Comparison of ENCODE assay signal across 16 cellular contexts in genomic region chr1:214429951-214430742, GRCh38.
DNase-seq lines count a peak whose midpoint lies in the region; ATAC-seq and TF ChIP-seq lines count a peak whose summit lies in the region.
"Had no signal": no experiment of that assay in that cellular context is flagged by ENCODE, and none has a peak within 500 bp of the region (broad histone marks: within the 10 kb centered on the region; RNA-seq: fewer than 3 reads in every experiment).

No MANE protein-coding gene starts in this region.

- H3K4me1 Mint-ChIP-seq in chondrocyte (ENCODE audit: low read depth) (peaks cover 69% of the 10 kb centered on the region), nephron progenitor cell (peaks cover 8% of the 10 kb centered on the region)

- no peaks in the 10 kb centered on the region for H3K27me3 Mint-ChIP-seq in chondrocyte (ENCODE audit: low read depth)
- no peaks in the 10 kb centered on the region for H3K27me3 Mint-ChIP-seq in nephron progenitor cell (ENCODE audit: low read depth, poor library complexity)

- in situ Hi-C loops in ACHN (cut with HindIII; ENCODE audit: low pct_ligation_motif_present, low pct_unique_long_range_greater_than_20kb, low sequenced_read_pairs), result no loop called here

- no peak for ATAC-seq in GM21825 (IDR thresholded peaks at IDR 0.05; ENCODE audit: unreplicated experiment)
- ATAC-seq in GM18520 (IDR thresholded peaks at IDR 0.05; ENCODE audit: unreplicated experiment), result no peak
- ATAC-seq: activated naive CD4-positive, alpha-beta T cell treated with anti-CD3 and anti-CD28 coated beads, Interleukin-2, amount 50 U/mL, for 72 hours had no signal

- DNase-seq in EH (ENCODE audit: low read depth) (peak; percentile 80), LHCN-M2 (ENCODE audit: low read depth) (peak; percentile 41), chondrocyte (ENCODE audit: low spot score) (no peak), nephron progenitor cell (no peak), 8988T (no peak), ACHN (no peak)
- DNase-seq: endodermal cell, H7, NCI-H1092, NCI-H2029, RPMI8226, T1000, upper lobe of left lung had no signal

- H3K9me3 Mint-ChIP-seq in chondrocyte (ENCODE audit: low read depth) (no peaks in the 10 kb centered on the region), nephron progenitor cell (no peaks in the 10 kb centered on the region)
- H3K9me3 Mint-ChIP-seq: endodermal cell had no signal

- H3K27ac Mint-ChIP-seq in chondrocyte (ENCODE audit: unreplicated experiment) (peak overlapping the region; percentile 86), nephron progenitor cell (peak overlapping the region; percentile 62)
- H3K27ac Mint-ChIP-seq: activated naive CD4-positive, alpha-beta T cell treated with anti-CD3 and anti-CD28 coated beads, Interleukin-2, amount 50 U/mL, for 72 hours; endodermal cell had no signal

- no peak overlapping the region for H3K4me3 Mint-ChIP-seq in chondrocyte (ENCODE audit: unreplicated experiment)
- no peak overlapping the region for H3K4me3 Mint-ChIP-seq in nephron progenitor cell
- H3K4me3 Mint-ChIP-seq: endodermal cell had no signal

- H3K36me3 Mint-ChIP-seq in chondrocyte (ENCODE audit: low read depth) (peaks cover 1% of the 10 kb centered on the region), nephron progenitor cell (ENCODE audit: low read depth) (peaks cover 29% of the 10 kb centered on the region)

- TF ChIP-seq CTCF in chondrocyte (IDR thresholded peaks at IDR 0.05) (no peak), nephron progenitor cell (IDR thresholded peaks at IDR 0.05) (no peak)

Comparison
In these comparisons a context has a peak if more than half of its experiments do, and no peak if none do; other contexts are left out.
1. DNase-seq: peak in EH (single experiment) and LHCN-M2 (single experiment); none in chondrocyte (single experiment), nephron progenitor cell (single experiment), 8988T (single experiment) and ACHN (single experiment).